In the genomic region with DNA sequence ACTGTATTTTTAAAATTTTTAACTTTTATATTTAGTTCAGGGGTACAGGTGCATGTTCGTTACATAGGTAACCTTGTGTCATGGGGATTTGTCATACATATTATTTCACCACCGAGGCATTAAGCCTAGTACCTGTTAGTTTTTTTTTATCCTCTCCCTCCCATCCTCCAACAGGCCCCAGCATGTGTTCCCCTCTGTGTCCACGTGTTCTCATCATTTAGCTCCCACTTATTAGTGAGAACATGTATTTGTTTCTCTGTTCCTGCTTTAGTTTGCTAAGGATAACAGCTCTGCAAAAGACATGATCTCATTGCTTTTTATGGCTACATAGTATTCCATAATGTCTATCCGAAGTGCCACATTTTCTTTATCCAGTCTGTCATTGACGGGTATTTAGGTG, we compare ENCODE assay signal across 2 cellular contexts.
TF ChIP-seq lines count a peak whose summit lies in the region.

No MANE protein-coding gene starts in this region.

TF ChIP-seq in HepG2, 621 proteins besides CTCF, POLR2A, EP300 and RAD21 (continued from another document):
- no peak for TF ChIP-seq BORCS8-MEF2B (CRISPR knock-in tag; IDR thresholded peaks at IDR 0.05)
TF ChIP-seq in HepG2: peak in this region for 1.

TF ChIP-seq in HEK293, 187 proteins besides CTCF, POLR2A, EP300 and RAD21 (continued from another document):
- TF ChIP-seq TSHZ1 (tag by site-specific recombination; IDR thresholded peaks at IDR 0.05; ENCODE audit: borderline replicate concordance): no peak
